In the genomic region with DNA sequence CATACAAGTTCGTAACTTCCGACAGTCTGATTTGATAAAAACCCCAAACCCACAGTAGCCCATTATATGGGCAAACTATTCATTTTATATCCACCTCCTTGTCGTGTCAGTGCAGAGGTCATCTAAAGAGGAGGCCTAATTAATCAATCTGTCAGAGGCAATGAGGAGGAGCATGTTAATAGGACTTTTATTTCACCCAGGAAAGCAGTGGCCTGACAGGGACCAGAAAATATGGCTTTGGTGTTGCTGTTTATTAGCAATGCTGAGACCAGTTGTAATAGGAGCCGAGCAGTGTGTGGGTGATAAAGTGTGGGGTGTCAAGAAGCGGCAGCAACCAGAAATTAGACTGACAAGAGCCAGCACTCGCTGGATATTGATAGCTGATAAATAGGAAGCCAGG, we compare ENCODE assay signal across 18 cellular contexts.
A peak's percentile ranks its signal among the peaks of the same experiment; 100 is the strongest.
DNase-seq lines count a peak whose midpoint lies in the region; ATAC-seq, FAIRE-seq and TF ChIP-seq lines count a peak whose summit lies in the region.
"Had no signal": no experiment of that assay in that cellular context is flagged by ENCODE, and none has a peak within 500 bp of the region (broad histone marks: within the 10 kb centered on the region; RNA-seq: fewer than 3 reads in every experiment).

No MANE protein-coding gene starts in this region.

- intact Hi-C loops in K562 (cut with micrococcal nuclease), result no loop called here

- H3K4me1 ChIP-seq in K562 (replicated peaks in 1 of 2; ENCODE audit: control insufficient read depth in 2 of 2, insufficient read depth in 2 of 2, low read length in 2 of 2), result no peaks in the 10 kb centered on the region
- H3K4me1 ChIP-seq: Caco-2 had no signal

- in situ Hi-C loops in K562 (cut with MboI), result no loop called here

- no peak overlapping the region for H3K9ac ChIP-seq in K562 (ENCODE audit: insufficient read depth in 1 of 2, low read depth in 2 of 2, low read length in 2 of 2)

- H3K4me3 Mint-ChIP-seq in type B pancreatic cell, result peak overlapping the region; percentile 15
- H3K4me3 Mint-ChIP-seq: CD4-positive, alpha-beta T cell had no signal

- no peak for TF ChIP-seq EP300 in K562 (IDR thresholded peaks at IDR 0.05; ENCODE audit: low read length)

- peaks cover 0 to 4% of the 10 kb centered on the region in 2 experiments; a peak in 3 of 5 replicates for H3K27me3 ChIP-seq in K562 (ENCODE audit: control insufficient read depth in 2 of 2, insufficient read depth in 2 of 2, low read length in 2 of 2)

- H3K9me3 ChIP-seq in K562 (replicated peaks; ENCODE audit: control insufficient read depth, insufficient read depth, low read depth, low read length), result no peaks in the 10 kb centered on the region
- H3K9me3 ChIP-seq: Caco-2 had no signal

- no peak overlapping the region for H3K4me2 ChIP-seq in K562 (ENCODE audit: insufficient read depth, low read length)

- no peaks in the 10 kb centered on the region for H3K79me2 ChIP-seq in K562 (ENCODE audit: control insufficient read depth, insufficient read depth, low read length)

- no peaks in the 10 kb centered on the region for H3K9me1 ChIP-seq in K562 (ENCODE audit: control insufficient read depth, insufficient read depth, low read length)

- no TSS peak for BruUV-seq in K562 (replicated peaks; lab: Mats Ljungman, UMichigan)

- H4K20me1 ChIP-seq in K562 (replicated peaks; ENCODE audit: control insufficient read depth, insufficient read depth, low read length), result no peaks in the 10 kb centered on the region

- no peaks in the 10 kb centered on the region for H3K9me3 Mint-ChIP-seq in type B pancreatic cell
- H3K9me3 Mint-ChIP-seq: CD4-positive, alpha-beta T cell had no signal

- no peak for TF ChIP-seq POLR2A in K562 (conservative IDR thresholded peaks at IDR 0.05)

- peaks cover 3% of the 10 kb centered on the region for H3K27me3 Mint-ChIP-seq in type B pancreatic cell

- TF ChIP-seq RAD21 in K562 (CRISPR knock-in tag; conservative IDR thresholded peaks at IDR 0.05 in 1 of 2, IDR thresholded peaks at IDR 0.05 in 1 of 2), result no peak

- H3K27ac Mint-ChIP-seq in type B pancreatic cell, result no peak overlapping the region
- H3K27ac Mint-ChIP-seq: CD4-positive, alpha-beta T cell had no signal

- H2AFZ ChIP-seq in K562 (ENCODE audit: low read depth, low read length), result no peak overlapping the region

- FAIRE-seq in K562 (lab: Jason Lieb, UNC), result no peak
- FAIRE-seq: A204.1, D721Med, G401.6, GM12891, GM19239 had no signal

- DNase-seq in HEK293T (ENCODE audit: extremely low spot score) (no peak), K562 (ENCODE audit: extremely low read depth in 1 of 4, low spot score in 3 of 4) (no peak), left kidney (ENCODE audit: low read depth, low spot score) (peak; percentile 90), type B pancreatic cell (ENCODE audit: extremely low spot score, unreplicated experiment) (no peak), NCI-H526 treated with DMSO at 0.1 percent for 48 hours (lab: John Stamatoyannopoulos, UW) (no peak), GOT3 (lab: John Stamatoyannopoulos, UW) (no peak)
- DNase-seq: ACHN; Caco-2; CD4-positive, alpha-beta T cell; H7 had no signal

- H3K4me3 ChIP-seq in K562, result no peak overlapping the region

- no peaks in the 10 kb centered on the region for H3K36me3 ChIP-seq in K562 (ENCODE audit: control insufficient read depth, insufficient read depth, low read length)

- peaks cover 43% of the 10 kb centered on the region for H3K4me1 Mint-ChIP-seq in type B pancreatic cell (ENCODE audit: unreplicated experiment)

- 0% methylated on average over 6 of the region's 6 CpGs for WGBS in K562 (ENCODE audit: insufficient coverage, low coverage, missing lambda C conversion rate)

- peaks cover 4% of the 10 kb centered on the region for H3K36me3 Mint-ChIP-seq in type B pancreatic cell

- TF ChIP-seq CTCF in K562 (IDR thresholded peaks at IDR 0.05 in 2 of 3, conservative IDR thresholded peaks at IDR 0.05 in 1 of 3; ENCODE audit: insufficient read depth in 2 of 3, low read depth in 1 of 3, low read length in 3 of 3), result no peak
- TF ChIP-seq CTCF in type B pancreatic cell (conservative IDR thresholded peaks at IDR 0.05), result no peak

- POLR2A ChIA-PET in HEK293T (lab: Yijun Ruan, JAX), result no interaction called here
- POLR2A ChIA-PET in K562 (lab: Yijun Ruan, JAX), result interaction anchor here (0.9 kb wide), 1 partner anchor 9 kb away, joined by 3 read pairs; no protein-coding TSS in a partner anchor

- ATAC-seq in K562 (no peak), HG03439 (IDR thresholded peaks at IDR 0.05; ENCODE audit: unreplicated experiment) (no peak)
- ATAC-seq: HCT116 had no signal

- no peak overlapping the region for H3K27ac ChIP-seq in K562 (ENCODE audit: extremely low read depth, low read depth, low read length)
- H3K27ac ChIP-seq: C4-2B had no signal

- CTCF ChIA-PET in HEK293T (lab: Yijun Ruan, JAX) (no interaction called here), K562 (lab: Yijun Ruan, JAX; ENCODE audit: low intra/inter-chr PET ratio) (no interaction called here)

TF ChIP-seq in HEK293T, 16 proteins besides CTCF, POLR2A, EP300 and RAD21:
- TF ChIP-seq LEF1 (IDR thresholded peaks at IDR 0.05; ENCODE audit: borderline replicate concordance), result no peak
- TF ChIP-seq SP1 (IDR thresholded peaks at IDR 0.05), result no peak
- no peak for TF ChIP-seq ELF4 (IDR thresholded peaks at IDR 0.05)
- TF ChIP-seq ZNF384 (IDR thresholded peaks at IDR 0.05), result no peak
- no peak for TF ChIP-seq HDGF (IDR thresholded peaks at IDR 0.05; ENCODE audit: borderline replicate concordance)
- TF ChIP-seq, protein P1, sequence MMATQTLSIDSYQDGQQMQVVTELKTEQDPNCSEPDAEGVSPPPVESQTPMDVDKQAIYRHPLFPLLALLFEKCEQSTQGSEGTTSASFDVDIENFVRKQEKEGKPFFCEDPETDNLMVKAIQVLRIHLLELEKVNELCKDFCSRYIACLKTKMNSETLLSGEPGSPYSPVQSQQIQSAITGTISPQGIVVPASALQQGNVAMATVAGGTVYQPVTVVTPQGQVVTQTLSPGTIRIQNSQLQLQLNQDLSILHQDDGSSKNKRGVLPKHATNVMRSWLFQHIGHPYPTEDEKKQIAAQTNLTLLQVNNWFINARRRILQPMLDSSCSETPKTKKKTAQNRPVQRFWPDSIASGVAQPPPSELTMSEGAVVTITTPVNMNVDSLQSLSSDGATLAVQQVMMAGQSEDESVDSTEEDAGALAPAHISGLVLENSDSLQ (IDR thresholded peaks at IDR 0.05), result peak; percentile 88

TF ChIP-seq in K562, 482 proteins besides CTCF, POLR2A, EP300 and RAD21 (continues in another document):
- TF ChIP-seq MEIS2 (IDR thresholded peaks at IDR 0.05; ENCODE audit: partially characterized antibody), result peak; percentile 24
- TF ChIP-seq, protein P2, sequence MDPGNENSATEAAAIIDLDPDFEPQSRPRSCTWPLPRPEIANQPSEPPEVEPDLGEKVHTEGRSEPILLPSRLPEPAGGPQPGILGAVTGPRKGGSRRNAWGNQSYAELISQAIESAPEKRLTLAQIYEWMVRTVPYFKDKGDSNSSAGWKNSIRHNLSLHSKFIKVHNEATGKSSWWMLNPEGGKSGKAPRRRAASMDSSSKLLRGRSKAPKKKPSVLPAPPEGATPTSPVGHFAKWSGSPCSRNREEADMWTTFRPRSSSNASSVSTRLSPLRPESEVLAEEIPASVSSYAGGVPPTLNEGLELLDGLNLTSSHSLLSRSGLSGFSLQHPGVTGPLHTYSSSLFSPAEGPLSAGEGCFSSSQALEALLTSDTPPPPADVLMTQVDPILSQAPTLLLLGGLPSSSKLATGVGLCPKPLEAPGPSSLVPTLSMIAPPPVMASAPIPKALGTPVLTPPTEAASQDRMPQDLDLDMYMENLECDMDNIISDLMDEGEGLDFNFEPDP (CRISPR knock-in tag; IDR thresholded peaks at IDR 0.05), result no peak
- no peak for TF ChIP-seq MEF2D (tag; conservative IDR thresholded peaks at IDR 0.05; ENCODE audit: low read depth)
- TF ChIP-seq, protein P3, sequence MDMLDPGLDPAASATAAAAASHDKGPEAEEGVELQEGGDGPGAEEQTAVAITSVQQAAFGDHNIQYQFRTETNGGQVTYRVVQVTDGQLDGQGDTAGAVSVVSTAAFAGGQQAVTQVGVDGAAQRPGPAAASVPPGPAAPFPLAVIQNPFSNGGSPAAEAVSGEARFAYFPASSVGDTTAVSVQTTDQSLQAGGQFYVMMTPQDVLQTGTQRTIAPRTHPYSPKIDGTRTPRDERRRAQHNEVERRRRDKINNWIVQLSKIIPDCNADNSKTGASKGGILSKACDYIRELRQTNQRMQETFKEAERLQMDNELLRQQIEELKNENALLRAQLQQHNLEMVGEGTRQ (CRISPR knock-in tag; IDR thresholded peaks at IDR 0.05), result no peak
- TF ChIP-seq YY1 (IDR thresholded peaks at IDR 0.05; ENCODE audit: borderline replicate concordance in 1 of 3, control insufficient read depth in 1 of 3, extremely low read depth in 1 of 3, insufficient read depth in 3 of 3, insufficient read length in 1 of 3, insufficient replicate concordance in 2 of 3, low read depth in 1 of 3, low read length in 2 of 3), result no peak
- TF ChIP-seq, protein P4, sequence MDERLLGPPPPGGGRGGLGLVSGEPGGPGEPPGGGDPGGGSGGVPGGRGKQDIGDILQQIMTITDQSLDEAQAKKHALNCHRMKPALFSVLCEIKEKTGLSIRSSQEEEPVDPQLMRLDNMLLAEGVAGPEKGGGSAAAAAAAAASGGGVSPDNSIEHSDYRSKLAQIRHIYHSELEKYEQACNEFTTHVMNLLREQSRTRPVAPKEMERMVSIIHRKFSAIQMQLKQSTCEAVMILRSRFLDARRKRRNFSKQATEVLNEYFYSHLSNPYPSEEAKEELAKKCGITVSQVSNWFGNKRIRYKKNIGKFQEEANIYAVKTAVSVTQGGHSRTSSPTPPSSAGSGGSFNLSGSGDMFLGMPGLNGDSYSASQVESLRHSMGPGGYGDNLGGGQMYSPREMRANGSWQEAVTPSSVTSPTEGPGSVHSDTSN (CRISPR knock-in tag; IDR thresholded peaks at IDR 0.05; ENCODE audit: low read depth), result no peak
- TF ChIP-seq, protein P4 (tag; conservative IDR thresholded peaks at IDR 0.05; ENCODE audit: low read depth), result 0 out of 2 replicates have a peak, but pooled peaks have one; percentile 8
